In genomic region chr6:110457567-110458175, GRCh38 we compare ENCODE assay signal across 9 cellular contexts. TPM values are rescaled to one million over a fixed set of nuclear protein-coding genes. Genes with fewer than 3 reads are reported as not detected.
DNase-seq lines count a peak whose midpoint lies in the region; ATAC-seq and TF ChIP-seq lines count a peak whose summit lies in the region.
"Not testable (repeated sequence)": the region's sequence is repeated elsewhere in the genome, so short reads cannot be mapped to it uniquely, and the experiment has no call there.
"Had no signal": no experiment of that assay in that cellular context is flagged by ENCODE, and none has a peak within 500 bp of the region (broad histone marks: within the 10 kb centered on the region; RNA-seq: fewer than 3 reads in every experiment).

No MANE protein-coding gene starts in this region.

- H3K4me2 ChIP-seq in H9 (ENCODE audit: insufficient read depth, insufficient read length, low read length), result not testable (repeated sequence)

- not testable (repeated sequence) for H3T11ph ChIP-seq in H9 (ENCODE audit: low read length)

- not testable (repeated sequence) for H3K18ac ChIP-seq in H9 (ENCODE audit: insufficient read length, low read depth, low read length)

- not testable (repeated sequence) for TF ChIP-seq POLR2A in stomach (IDR thresholded peaks at IDR 0.05)

- not testable (repeated sequence) for H3K9me3 ChIP-seq in H9 (ENCODE audit: control insufficient read depth, low read depth, low read length); Panc1 (ENCODE audit: control insufficient read depth, insufficient read depth, low read depth, low read length)
- H3K9me3 ChIP-seq in stomach, result peaks cover 0 to 19% (median 16%) of the 10 kb centered on the region in 4 donors

- H4K5ac ChIP-seq in H9 (ENCODE audit: insufficient read length, low read depth, low read length), result not testable (repeated sequence)

- TF ChIP-seq CTCF in H9 (conservative IDR thresholded peaks at IDR 0.05), result peak; percentile 67
- peak; percentile 83 for TF ChIP-seq CTCF in Panc1 (IDR thresholded peaks at IDR 0.05)
- peak; percentile 36 for TF ChIP-seq CTCF in endothelial cell (IDR thresholded peaks at IDR 0.05; ENCODE audit: unreplicated experiment)
- TF ChIP-seq CTCF in kidney epithelial cell (IDR thresholded peaks at IDR 0.05; ENCODE audit: insufficient read depth, low read length, poor library complexity, severe bottlenecking), result peak; percentile 19
- peak in 5 of 7 experiments; percentile 20 to 47 (median 46) for TF ChIP-seq CTCF in stomach (IDR thresholded peaks at IDR 0.05)

- peaks cover 5 to 10% (median 5%) of the 10 kb centered on the region in 3 experiments; a peak in 6 of 7 replicates for H3K36me3 Mint-ChIP-seq in H9 (ENCODE audit: insufficient read depth in 1 of 3, low read depth in 3 of 3)
- not testable (repeated sequence) for H3K36me3 Mint-ChIP-seq in endothelial cell (ENCODE audit: low read depth, unreplicated experiment)

- ATAC-seq in Panc1, result peak; percentile 89

- WGBS in H9 (ENCODE audit: extremely low coverage, insufficient read length, low lambda C conversion rate), result no CpG with 5 or more reads among the region's 8 CpGs
- WGBS in stomach, 5 donors, result 59 to 82% (median 67%) methylated on average over 4 to 8 of the region's 8 CpGs

- H3K4me1 Mint-ChIP-seq in H9, result peaks cover 4 to 11% of the 10 kb centered on the region in 2 experiments
- H3K4me1 Mint-ChIP-seq in endothelial cell (ENCODE audit: unreplicated experiment), result not testable (repeated sequence)

- not testable (repeated sequence) for TF ChIP-seq EP300 in stomach (IDR thresholded peaks at IDR 0.05)

- CTCF ChIA-PET in Panc1 (lab: Charles Lee), result interaction anchor here (0.6 kb wide), 1 partner anchor 273 kb away, joined by 4 read pairs; no protein-coding TSS in a partner anchor

- not testable (repeated sequence) for BruUV-seq in Panc1 (replicated peaks; lab: Mats Ljungman, UMichigan)

- not testable (repeated sequence) for H2AK5ac ChIP-seq in H9 (ENCODE audit: insufficient read length, low read length)

- intact Hi-C loops in Panc1 (cut with micrococcal nuclease; ENCODE audit: unreplicated experiment); stomach (cut with DNase I; ENCODE audit: low total_unique reads): not testable (repeated sequence)

- not testable (repeated sequence) for H3K23me2 ChIP-seq in H9 (ENCODE audit: insufficient read length, low read depth, low read length, poor library complexity, severe bottlenecking)

- not testable (repeated sequence) for H3K27me3 Mint-ChIP-seq in H9 (ENCODE audit: low read depth); endothelial cell (ENCODE audit: unreplicated experiment)

- H3K27ac Mint-ChIP-seq in H9; endothelial cell (ENCODE audit: unreplicated experiment): not testable (repeated sequence)

- not testable (repeated sequence) for H3K4ac ChIP-seq in H9 (ENCODE audit: low read depth, low read length)

- not testable (repeated sequence) for H3K4me3 ChIP-seq in Panc1 (ENCODE audit: low read depth in 2 of 2, low read length in 2 of 2); kidney epithelial cell (ENCODE audit: low read depth, low read length); stomach

- not testable (repeated sequence) for H3K79me1 ChIP-seq in H9 (ENCODE audit: insufficient read depth, low read depth, low read length, poor library complexity, severe bottlenecking)

- not testable (repeated sequence) for H4K20me1 ChIP-seq in H9 (ENCODE audit: control insufficient read depth, insufficient read depth, insufficient read length)

- H3K23ac ChIP-seq in H9 (ENCODE audit: insufficient read length, low read depth, low read length), result not testable (repeated sequence)

- H3K9ac ChIP-seq in H9 (ENCODE audit: extremely low read depth, insufficient read length, low read length), result not testable (repeated sequence)

- not testable (repeated sequence) for H2BK15ac ChIP-seq in H9 (ENCODE audit: low read depth, low read length)

- H3K27ac ChIP-seq in H9 (ENCODE audit: insufficient read length, low read depth, low read length); Panc1 (ENCODE audit: low read length); stomach: not testable (repeated sequence)

- not testable (repeated sequence) for H4K8ac ChIP-seq in H9 (replicated peaks; ENCODE audit: insufficient read length, low read depth, low read length)

- POLR2A ChIA-PET in Panc1 (lab: Charles Lee), result not testable (repeated sequence)

- not testable (repeated sequence) for H2BK5ac ChIP-seq in H9 (ENCODE audit: insufficient read length, low read length)

- not testable (repeated sequence) for H2BK12ac ChIP-seq in H9 (ENCODE audit: insufficient read length, low read depth, low read length)

- H3K4me1 ChIP-seq in H9 (ENCODE audit: insufficient read depth, low read length); Panc1 (ENCODE audit: control insufficient read depth, insufficient read depth, low read length); stomach: not testable (repeated sequence)

- not testable (repeated sequence) for H2BK120ac ChIP-seq in H9 (ENCODE audit: low read depth, low read length, poor library complexity, severe bottlenecking)

- H3K4me3 Mint-ChIP-seq in H9; endothelial cell (ENCODE audit: unreplicated experiment): not testable (repeated sequence)

- H2BK20ac ChIP-seq in H9 (ENCODE audit: low read depth, low read length, poor library complexity, severe bottlenecking), result not testable (repeated sequence)

- not testable (repeated sequence) for H3K36me3 ChIP-seq in Panc1 (ENCODE audit: control insufficient read depth, insufficient read depth, low read length); kidney epithelial cell (ENCODE audit: control insufficient read depth, insufficient read depth, low read length); stomach

- H3K56ac ChIP-seq in H9 (ENCODE audit: insufficient read length, low read depth, low read length), result not testable (repeated sequence)

- H2AFZ ChIP-seq in H9 (ENCODE audit: low read length), result not testable (repeated sequence)

- not testable (repeated sequence) for H4K91ac ChIP-seq in H9 (ENCODE audit: insufficient read length, low read depth, low read length)

- not testable (repeated sequence) for H3K27me3 ChIP-seq in H9 (ENCODE audit: insufficient read depth, low read length); Panc1 (ENCODE audit: control insufficient read depth, insufficient read depth, low read length); kidney epithelial cell (ENCODE audit: control insufficient read depth, insufficient read depth, low read length); stomach

- in situ Hi-C loops in Panc1 (cut with HindIII; ENCODE audit: low pct_unique_long_range_greater_than_20kb, low sequenced_read_pairs), result not testable (repeated sequence)

- H3K9me3 Mint-ChIP-seq in H9, result peaks cover 13 to 19% of the 10 kb centered on the region in 2 experiments
- H3K9me3 Mint-ChIP-seq in endothelial cell (ENCODE audit: unreplicated experiment), result not testable (repeated sequence)

- DNase-seq in DMS53 (lab: John Stamatoyannopoulos, UW) (peak; percentile 80), H9 (peak; percentile 38), NCI-H1048 (lab: John Stamatoyannopoulos, UW) (peak; percentile 13), Panc1 (ENCODE audit: low read depth, low spot score) (peak; percentile 27), endothelial cell (ENCODE audit: low spot score) (peak; percentile 37), stomach (peak; percentile 83)
- peak; percentile 20 to 26 for DNase-seq in activated CD4-positive, alpha-beta T cell treated with anti-CD3 and anti-CD28 coated beads, Interleukin-2, amount 50 U/mL, for 48 hours
- DNase-seq in kidney epithelial cell (ENCODE audit: low read depth), result not testable (repeated sequence)

- H3K14ac ChIP-seq in H9 (ENCODE audit: insufficient read depth, low read length), result not testable (repeated sequence)

- H3K79me2 ChIP-seq in H9 (ENCODE audit: insufficient read depth, low read length), result not testable (repeated sequence)

RNA-seq across cellular contexts. Expression of gene SLC22A16, which starts 18.7 kb away (rescaled TPM):
- total RNA-seq in H9 (2021) (not detected in 2 replicates), Panc1 (2021; ENCODE audit: unreplicated experiment) (not detected), endothelial cell (ENCODE audit: unreplicated experiment) (0.54 TPM), kidney epithelial cell (0.71 TPM in 1 of 2 replicates, not detected in the other), stomach (under 1 TPM in 1 of 5 donors, not detected in 4; 0.92 TPM)
- not detected for polyA plus RNA-seq in Panc1 (2012; ENCODE audit: insufficient read length)
- under 1 TPM in 2 of 3 donors, not detected in 1; 0.30 to 0.31 TPM for polyA plus RNA-seq in stomach
- total RNA-seq: activated T-helper 17 cell treated with anti-CD3 and anti-CD28 coated beads, Interleukin-2, amount 50 U/mL, for 72 hours had no signal

RNA-seq across cellular contexts. Expression of gene DDO, which starts 42.3 kb away (rescaled TPM):
- total RNA-seq in H9 (2021), result not detected in 2 replicates
- 0.39 TPM for total RNA-seq in Panc1 (2021; ENCODE audit: unreplicated experiment)
- 0.29 TPM for polyA plus RNA-seq in Panc1 (2012; ENCODE audit: insufficient read length)
- total RNA-seq in endothelial cell (ENCODE audit: unreplicated experiment), result not detected
- 0.07 and 0.29 TPM in 2 replicates for total RNA-seq in kidney epithelial cell
- 1 to 10 TPM in 2 of 5 donors, not detected in 3; 1.8 to 4.1 TPM for total RNA-seq in stomach
- 1 to 10 TPM in 1 of 3 donors, under 1 TPM in 2; 0.40 to 1.2 (median 0.44) TPM for polyA plus RNA-seq in stomach
- total RNA-seq: activated T-helper 17 cell treated with anti-CD3 and anti-CD28 coated beads, Interleukin-2, amount 50 U/mL, for 72 hours had no signal

Comparison
In these comparisons a context has a peak if more than half of its experiments do, and no peak if none do; other contexts are left out.
1. CTCF ChIP-seq: peak in every context shown above with its lines; median percentile 83 in Panc1; 67 in H9; 46 in stomach; 36 in endothelial cell; 19 in kidney epithelial cell.